12 cellular contexts compared by ENCODE assay signal in genomic region chr2:178863130-178863855, GRCh38. TPM values are rescaled to one million over a fixed set of nuclear protein-coding genes. Genes with fewer than 3 reads are reported as not detected.
A peak's percentile ranks its signal among the peaks of the same experiment; 100 is the strongest.
DNase-seq lines count a peak whose midpoint lies in the region; ATAC-seq and TF ChIP-seq lines count a peak whose summit lies in the region.
"Had no signal": no experiment of that assay in that cellular context is flagged by ENCODE, and none has a peak within 500 bp of the region (broad histone marks: within the 10 kb centered on the region; RNA-seq: fewer than 3 reads in every experiment).

No MANE protein-coding gene starts in this region.

- no peak overlapping the region for H3K27ac Mint-ChIP-seq in endothelial cell (ENCODE audit: unreplicated experiment)
- H3K27ac Mint-ChIP-seq: activated B cell treated with CpG ODN at 0.5 μM for 24 hours; activated naive CD8-positive, alpha-beta T cell had no signal

- H3K36me3 ChIP-seq in rectal smooth muscle tissue (ENCODE audit: control insufficient read depth, insufficient read depth, low read length) = no peaks in the 10 kb centered on the region

- H3K9me3 Mint-ChIP-seq in endothelial cell (ENCODE audit: unreplicated experiment) = no peaks in the 10 kb centered on the region
- H3K9me3 Mint-ChIP-seq: activated B cell treated with CpG ODN at 0.5 μM for 24 hours had no signal

- no peaks in the 10 kb centered on the region for H3K27me3 ChIP-seq in rectal smooth muscle tissue (ENCODE audit: control insufficient read depth, insufficient read depth, low read length)

- H3K27me3 Mint-ChIP-seq in endothelial cell (ENCODE audit: unreplicated experiment) = no peaks in the 10 kb centered on the region
- H3K27me3 Mint-ChIP-seq: activated B cell treated with CpG ODN at 0.5 μM for 24 hours; activated naive CD8-positive, alpha-beta T cell had no signal

- peaks cover 9% of the 10 kb centered on the region for H3K4me1 ChIP-seq in rectal smooth muscle tissue (ENCODE audit: control insufficient read depth, insufficient read depth, low read length)
- H3K4me1 ChIP-seq: Caco-2 had no signal

- no peak overlapping the region for H3K4me3 Mint-ChIP-seq in endothelial cell (ENCODE audit: unreplicated experiment)
- H3K4me3 Mint-ChIP-seq: activated B cell treated with CpG ODN at 0.5 μM for 24 hours; activated naive CD8-positive, alpha-beta T cell had no signal

- peak overlapping the region; percentile 49 for H3K27ac ChIP-seq in rectal smooth muscle tissue (ENCODE audit: low read depth, low read length)

- TF ChIP-seq CTCF in fibroblast of the aortic adventitia (IDR thresholded peaks at IDR 0.05; ENCODE audit: insufficient read depth, low read length) (no peak), endothelial cell (IDR thresholded peaks at IDR 0.05; ENCODE audit: unreplicated experiment) (no peak)

- ATAC-seq in Right ventricle myocardium superior (ENCODE audit: poor library complexity) (peak; percentile 2), Right ventricle myocardium inferior (no peak), HG02642 (IDR thresholded peaks at IDR 0.05; ENCODE audit: poor library complexity, unreplicated experiment) (no peak)

- no peak for DNase-seq in Right ventricle myocardium superior
- no peak for DNase-seq in Right ventricle myocardium inferior (ENCODE audit: missing footprints)
- DNase-seq in fibroblast of the aortic adventitia (ENCODE audit: low read depth) = peak; percentile 34
- no peak for DNase-seq in NCI-H1105 (lab: John Stamatoyannopoulos, UW)
- DNase-seq in endothelial cell (ENCODE audit: low spot score) = no peak
- no peak for DNase-seq in activated CD4-positive, alpha-beta T cell treated with anti-CD3 and anti-CD28 coated beads for 1 hour
- DNase-seq: activated B cell treated with CpG ODN at 0.5 μM for 24 hours; Caco-2; stimulated activated naive CD4-positive, alpha-beta T cell treated with Interleukin-2 at 50 U/mL for 16 hours had no signal

- peaks cover 6% of the 10 kb centered on the region for H3K4me1 Mint-ChIP-seq in endothelial cell (ENCODE audit: unreplicated experiment)
- H3K4me1 Mint-ChIP-seq: activated B cell treated with CpG ODN at 0.5 μM for 24 hours had no signal

- peak overlapping the region; percentile 7 for H3K4me3 ChIP-seq in fibroblast of the aortic adventitia (ENCODE audit: low read depth, low read length)
- peak overlapping the region; percentile 17 for H3K4me3 ChIP-seq in rectal smooth muscle tissue (ENCODE audit: low read length)

- H3K9ac ChIP-seq in rectal smooth muscle tissue (ENCODE audit: low read length) = no peak overlapping the region

- intact Hi-C loops in Right ventricle myocardium superior (cut with DNase I) = no loop called here
- intact Hi-C loops in Right ventricle myocardium inferior (cut with DNase I) = no loop called here

- no peaks in the 10 kb centered on the region for H3K36me3 Mint-ChIP-seq in endothelial cell (ENCODE audit: low read depth, unreplicated experiment)

RNA-seq across cellular contexts. Expression of gene TTN, which starts 56.1 kb away (rescaled TPM):
- total RNA-seq in Right ventricle myocardium superior (3,113 TPM), Right ventricle myocardium inferior (3,032 TPM), fibroblast of the aortic adventitia (ENCODE audit: low replicate concordance) (0.16 and 5.5 TPM in 2 replicates), endothelial cell (ENCODE audit: unreplicated experiment) (3.8 TPM)

Comparison
In these comparisons a context has a peak if more than half of its experiments do, and no peak if none do; other contexts are left out.
1. RNA of gene TTN, which starts 56.1 kb away (total RNA-seq): 3,113 TPM in Right ventricle myocardium superior (single experiment) and 3,032 TPM in Right ventricle myocardium inferior (single experiment); 0.16 to 5.5 TPM in fibroblast of the aortic adventitia and 3.8 TPM in endothelial cell (single experiment); every median in the first group is over 100 times any median in the second.